In the genomic region with DNA sequence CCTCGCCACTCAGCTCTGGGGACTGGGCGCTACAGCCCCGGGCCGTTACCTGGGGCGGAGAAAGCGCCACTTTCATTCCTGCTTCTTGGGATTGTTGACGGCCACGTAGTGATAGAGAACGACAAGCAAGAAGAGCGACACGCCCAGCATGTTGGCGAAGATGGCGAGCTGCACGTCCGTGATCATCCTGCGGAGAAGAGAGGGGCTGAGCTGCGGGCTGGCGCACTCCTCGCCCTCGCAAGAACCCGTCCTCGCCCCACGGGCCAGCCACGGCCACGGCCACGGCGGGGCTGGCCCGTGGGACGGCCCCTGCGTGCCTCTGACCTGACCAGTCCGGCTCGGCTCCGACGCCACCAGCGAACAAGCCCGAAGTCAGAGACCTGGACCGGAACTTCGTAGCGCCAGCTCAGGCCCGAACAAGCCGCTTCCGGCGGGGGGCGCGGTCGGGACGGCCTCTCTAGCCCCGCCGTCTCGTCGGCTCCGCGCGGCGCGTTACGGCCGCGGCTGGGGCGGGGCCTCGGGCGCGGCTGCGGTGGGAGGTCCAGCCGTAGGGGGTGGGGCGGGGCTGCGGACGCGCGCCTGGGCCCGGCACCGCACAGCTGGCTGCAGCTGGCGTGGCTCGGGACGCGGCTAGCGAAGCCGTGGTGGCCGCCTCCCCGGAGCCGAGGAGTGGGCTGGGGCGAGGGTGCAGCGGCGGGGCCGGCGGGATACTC, we compare ENCODE assay signal across 1 cellular context.
TF ChIP-seq lines count a peak whose summit lies in the region.

Gene OST4 (minus strand): TSS at position 378 of the 713 bp plus-strand sequence.

TF ChIP-seq in Ishikawa, 13 proteins besides CTCF, POLR2A, EP300 and RAD21 (continued from another document):
- 0 out of 2 replicates have a peak, but pooled peaks have one; percentile 17 for TF ChIP-seq USF1 (IDR thresholded peaks at IDR 0.05)
- peak; percentile 87 for TF ChIP-seq TAF1 (IDR thresholded peaks at IDR 0.05; ENCODE audit: low read depth)
- TF ChIP-seq, protein P1, sequence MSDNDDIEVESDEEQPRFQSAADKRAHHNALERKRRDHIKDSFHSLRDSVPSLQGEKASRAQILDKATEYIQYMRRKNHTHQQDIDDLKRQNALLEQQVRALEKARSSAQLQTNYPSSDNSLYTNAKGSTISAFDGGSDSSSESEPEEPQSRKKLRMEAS (IDR thresholded peaks at IDR 0.05), result peak; percentile 64
